In genomic region chr1:209803568-209803967, GRCh38 we compare ENCODE assay signal across 21 cellular contexts. TPM values are rescaled to one million over a fixed set of nuclear protein-coding genes. Genes with fewer than 3 reads are reported as not detected.
DNase-seq lines count a peak whose midpoint lies in the region; ATAC-seq, FAIRE-seq and TF ChIP-seq lines count a peak whose summit lies in the region.
"Had no signal": no experiment of that assay in that cellular context is flagged by ENCODE, and none has a peak within 500 bp of the region (broad histone marks: within the 10 kb centered on the region; RNA-seq: fewer than 3 reads in every experiment).

No MANE protein-coding gene starts in this region.

- H3K9me3 Mint-ChIP-seq in natural killer cell = no peaks in the 10 kb centered on the region
- H3K9me3 Mint-ChIP-seq: IgD-negative memory B cell had no signal

- no peaks in the 10 kb centered on the region for H3K36me3 Mint-ChIP-seq in natural killer cell
- H3K36me3 Mint-ChIP-seq: CD4-positive, alpha-beta memory T cell had no signal

- peaks cover 4 to 24% of the 10 kb centered on the region in 2 donors for H3K4me1 Mint-ChIP-seq in natural killer cell

- 44% methylated on average over 1 of the region's 1 CpG for WGBS in suprapubic skin

- no peaks in the 10 kb centered on the region for H3K9me3 ChIP-seq in duodenal mucosa (ENCODE audit: control insufficient read depth in 1 of 2, low read length in 2 of 2)
- H3K9me3 ChIP-seq in keratinocyte (ENCODE audit: control insufficient read depth, low read depth, low read length) = no peaks in the 10 kb centered on the region
- H3K9me3 ChIP-seq in suprapubic skin = no peaks in the 10 kb centered on the region
- H3K9me3 ChIP-seq: BE2C had no signal

- H3K27ac ChIP-seq in duodenal mucosa (ENCODE audit: low read depth, low read length) (no peak overlapping the region), keratinocyte (ENCODE audit: control insufficient read depth, insufficient read depth, low read length) (peak overlapping the region; percentile 99), suprapubic skin (no peak overlapping the region)
- H3K27ac ChIP-seq: 22Rv1 had no signal

- no peak for ATAC-seq in natural killer cell

- H4K20me1 ChIP-seq in keratinocyte (ENCODE audit: control insufficient read depth, extremely low read depth, insufficient read depth, low read length) = peaks cover 49% of the 10 kb centered on the region

- no peak for TF ChIP-seq POLR2A in suprapubic skin (IDR thresholded peaks at IDR 0.05)

- H3K9me1 ChIP-seq in keratinocyte (ENCODE audit: control insufficient read depth, extremely low read depth, insufficient read depth, low read length) = peaks cover 2% of the 10 kb centered on the region

- peaks cover 0 to 9% of the 10 kb centered on the region in 2 donors for H3K36me3 ChIP-seq in duodenal mucosa (ENCODE audit: control insufficient read depth in 1 of 2, insufficient read depth in 2 of 2, low read length in 2 of 2)
- H3K36me3 ChIP-seq in keratinocyte (ENCODE audit: control insufficient read depth in 2 of 2, extremely low read depth in 1 of 2, insufficient read depth in 2 of 2, low read length in 2 of 2) = peaks cover 34 to 44% of the 10 kb centered on the region in 2 experiments
- H3K36me3 ChIP-seq in suprapubic skin = no peaks in the 10 kb centered on the region
- H3K36me3 ChIP-seq: BE2C had no signal

- H3K27ac Mint-ChIP-seq in natural killer cell = no peak overlapping the region
- H3K27ac Mint-ChIP-seq: CD4-positive, alpha-beta memory T cell; IgD-negative memory B cell had no signal

- intact Hi-C loops in natural killer cell (cut with micrococcal nuclease) = no loop called here

- peaks cover 29 to 40% of the 10 kb centered on the region in 2 donors for H3K4me1 ChIP-seq in duodenal mucosa (ENCODE audit: control insufficient read depth in 1 of 2, insufficient read depth in 2 of 2, low read length in 2 of 2)
- peaks cover 65% of the 10 kb centered on the region for H3K4me1 ChIP-seq in keratinocyte (ENCODE audit: control insufficient read depth, extremely low read depth, insufficient read depth, low read length)
- H3K4me1 ChIP-seq in suprapubic skin = peaks cover 60% of the 10 kb centered on the region

- H3K4me3 Mint-ChIP-seq in natural killer cell = no peak overlapping the region

- TF ChIP-seq CTCF in keratinocyte (optimal IDR thresholded peaks at IDR 0.05 in 1 of 3, IDR thresholded peaks at IDR 0.05 in 1 of 3, conservative IDR thresholded peaks at IDR 0.05 in 1 of 3; ENCODE audit: extremely low read depth in 1 of 3, insufficient read depth in 2 of 3, low read length in 3 of 3) = no peak
- TF ChIP-seq CTCF in suprapubic skin (IDR thresholded peaks at IDR 0.05) = no peak
- no peak for TF ChIP-seq CTCF in natural killer cell (IDR thresholded peaks at IDR 0.05)

- no peak for TF ChIP-seq EP300 in suprapubic skin (IDR thresholded peaks at IDR 0.05)

- H2AFZ ChIP-seq in keratinocyte (ENCODE audit: control insufficient read depth, low read length) = no peak overlapping the region

- H3K9ac ChIP-seq in duodenal mucosa (ENCODE audit: low read depth in 1 of 2, low read length in 2 of 2) = peak overlapping the region in 1 of 2 donors; percentile 4
- peak overlapping the region; percentile 100 for H3K9ac ChIP-seq in keratinocyte (ENCODE audit: control insufficient read depth, extremely low read depth, insufficient read depth, low read length)

- H3K4me3 ChIP-seq in duodenal mucosa (ENCODE audit: low read depth in 1 of 2, low read length in 2 of 2) (peak overlapping the region; percentile 71 to 78), keratinocyte (ENCODE audit: control insufficient read depth in 2 of 3, extremely low read depth in 1 of 3, insufficient read depth in 2 of 3, low read depth in 1 of 3, low read length in 3 of 3) (peak overlapping the region; percentile 81 to 92 (median 90)), suprapubic skin (peak overlapping the region; percentile 64)

- H3K27me3 Mint-ChIP-seq in natural killer cell (ENCODE audit: low read depth in 2 of 2) = peaks cover 0 to 5% of the 10 kb centered on the region in 2 donors

- DNase-seq in DMS79 treated with DMSO at 0.1 percent for 48 hours (lab: John Stamatoyannopoulos, UW) = peak; percentile 21
- DNase-seq in DMS79 (lab: John Stamatoyannopoulos, UW) = no peak
- DNase-seq in keratinocyte (ENCODE audit: low read depth, low spot score) = no peak
- no peak for DNase-seq in suprapubic skin (ENCODE audit: low spot score in 2 of 2)
- DNase-seq in GDM1 (lab: John Stamatoyannopoulos, UW) = no peak
- no peak for DNase-seq in natural killer cell
- DNase-seq in NCI-H2196 (lab: John Stamatoyannopoulos, UW; ENCODE audit: unreplicated experiment) = no peak
- DNase-seq: BE2C; Calu3; CD4-positive, alpha-beta memory T cell; HCEC 1CT; MV-4-11; NCI-H1417 treated with DMSO at 0.1 percent for 48 hours; NCI-H1930; NCI-H510A; NCI-H774 had no signal

- dilution Hi-C loops in keratinocyte (cut with MboI; ENCODE audit: extremely low pct_ligation_motif_present, low sequenced_read_pairs) = no loop called here

- H3K27me3 ChIP-seq in duodenal mucosa (ENCODE audit: control insufficient read depth in 1 of 2, insufficient read depth in 2 of 2, low read length in 2 of 2) (no peaks in the 10 kb centered on the region), keratinocyte (ENCODE audit: control insufficient read depth, extremely low read depth, insufficient read depth, low read length) (no peaks in the 10 kb centered on the region), suprapubic skin (no peaks in the 10 kb centered on the region)
- H3K27me3 ChIP-seq: BE2C had no signal

- FAIRE-seq in keratinocyte (lab: Jason Lieb, UNC) = peak; percentile 57

- peaks cover 87% of the 10 kb centered on the region for H3K79me2 ChIP-seq in keratinocyte (ENCODE audit: control insufficient read depth, insufficient read depth, low read length)

- peak overlapping the region; percentile 67 for H3K4me2 ChIP-seq in keratinocyte (ENCODE audit: control insufficient read depth, extremely low read depth, insufficient read depth, low read depth, low read length)

RNA-seq across cellular contexts. Expression of gene IRF6, which starts 2.4 kb away (rescaled TPM):
- polyA plus RNA-seq in keratinocyte = 467 to 800 TPM (median 476 TPM) in 3 replicates
- 132 TPM for polyA plus RNA-seq in keratinocyte (2011; ENCODE audit: low read depth)
- polyA plus RNA-seq in keratinocyte (2011; cell fraction: cytosol; rRNA removed) = 474 and 569 TPM in 2 replicates
- polyA plus RNA-seq in keratinocyte (2011; cell fraction: nucleus; rRNA removed) = 961 and 1,086 TPM in 2 replicates
- polyA plus RNA-seq in keratinocyte (2012; ENCODE audit: low replicate concordance) = 254 and 343 TPM in 2 replicates
- polyA minus RNA-seq in keratinocyte = 820 to 2,146 TPM (median 1,294 TPM) in 3 replicates
- 651 TPM for polyA minus RNA-seq in keratinocyte (2011; cell fraction: cytosol; rRNA and poly(A)+ RNA removed)
- polyA minus RNA-seq in keratinocyte (2011; cell fraction: nucleus; rRNA and poly(A)+ RNA removed) = 976 and 1,920 TPM in 2 replicates
- total RNA-seq in suprapubic skin (100 to 1,000 TPM; 195 to 235 (median 227) TPM), natural killer cell (10 to 100 TPM in 1 of 3 donors, 1 to 10 TPM in 2; 2.5 to 11.2 (median 3.8) TPM)
- total RNA-seq: G401 had no signal

RNA-seq across cellular contexts. Expression of gene C1orf74, which starts 19.2 kb away (rescaled TPM):
- 48.0 to 65.6 TPM (median 58.1 TPM) in 3 replicates for polyA plus RNA-seq in keratinocyte
- polyA plus RNA-seq in keratinocyte (2011; ENCODE audit: low read depth) = 13.4 TPM
- 37.2 and 60.6 TPM in 2 replicates for polyA plus RNA-seq in keratinocyte (2011; cell fraction: cytosol; rRNA removed)
- 172 and 177 TPM in 2 replicates for polyA plus RNA-seq in keratinocyte (2011; cell fraction: nucleus; rRNA removed)
- 29.2 and 42.2 TPM in 2 replicates for polyA plus RNA-seq in keratinocyte (2012; ENCODE audit: low replicate concordance)
- polyA minus RNA-seq in keratinocyte = 43.4 to 157 TPM (median 123 TPM) in 3 replicates
- polyA minus RNA-seq in keratinocyte (2011; cell fraction: cytosol; rRNA and poly(A)+ RNA removed) = 35.1 TPM
- polyA minus RNA-seq in keratinocyte (2011; cell fraction: nucleus; rRNA and poly(A)+ RNA removed) = 215 and 523 TPM in 2 replicates
- total RNA-seq in suprapubic skin = 10 to 100 TPM; 10.1 to 18.1 (median 15.1) TPM
- under 1 TPM; 0.75 to 0.88 (median 0.80) TPM for total RNA-seq in natural killer cell

RNA-seq across cellular contexts. Expression of gene UTP25, which starts 24.2 kb away (rescaled TPM):
- polyA plus RNA-seq in keratinocyte = 12.3 to 13.3 TPM (median 12.4 TPM) in 3 replicates
- 6.7 TPM for polyA plus RNA-seq in keratinocyte (2011; ENCODE audit: low read depth)
- 5.8 and 11.1 TPM in 2 replicates for polyA plus RNA-seq in keratinocyte (2011; cell fraction: cytosol; rRNA removed)
- polyA plus RNA-seq in keratinocyte (2011; cell fraction: nucleus; rRNA removed) = 22.9 and 25.9 TPM in 2 replicates
- polyA plus RNA-seq in keratinocyte (2012; ENCODE audit: low replicate concordance) = 6.9 and 8.0 TPM in 2 replicates
- 7.6 to 21.0 TPM (median 15.9 TPM) in 3 replicates for polyA minus RNA-seq in keratinocyte
- 3.8 TPM for polyA minus RNA-seq in keratinocyte (2011; cell fraction: cytosol; rRNA and poly(A)+ RNA removed)
- polyA minus RNA-seq in keratinocyte (2011; cell fraction: nucleus; rRNA and poly(A)+ RNA removed) = 21.0 and 35.8 TPM in 2 replicates
- total RNA-seq in suprapubic skin (10 to 100 TPM in 3 of 4 donors, 1 to 10 TPM in 1; 9.6 to 17.9 (median 11.6) TPM), natural killer cell (1 to 10 TPM; 6.0 to 8.9 (median 8.3) TPM)

RNA-seq across cellular contexts. Expression of gene TRAF3IP3, which starts 47.7 kb away (rescaled TPM):
- 0.08 to 0.16 TPM in 2 of 3 replicates, not detected in the other for polyA plus RNA-seq in keratinocyte
- not detected for polyA plus RNA-seq in keratinocyte (2011; ENCODE audit: low read depth)
- not detected in 2 replicates for polyA plus RNA-seq in keratinocyte (2011; cell fraction: cytosol; rRNA removed)
- 0.05 and 0.10 TPM in 2 replicates for polyA plus RNA-seq in keratinocyte (2011; cell fraction: nucleus; rRNA removed)
- 3.2 and 4.7 TPM in 2 replicates for polyA plus RNA-seq in keratinocyte (2012; ENCODE audit: low replicate concordance)
- 0.19 TPM in 1 of 3 replicates, not detected in the others for polyA minus RNA-seq in keratinocyte
- polyA minus RNA-seq in keratinocyte (2011; cell fraction: cytosol; rRNA and poly(A)+ RNA removed) = not detected
- 2.0 and 2.9 TPM in 2 replicates for polyA minus RNA-seq in keratinocyte (2011; cell fraction: nucleus; rRNA and poly(A)+ RNA removed)
- total RNA-seq in suprapubic skin (1 to 10 TPM in 3 of 4 donors, not detected in 1; 1.6 to 3.1 (median 2.0) TPM), natural killer cell (100 to 1,000 TPM; 273 to 354 (median 287) TPM)
- total RNA-seq: Calu3, HT1080 had no signal

Comparison
In these comparisons a context has a peak if more than half of its experiments do, and no peak if none do; other contexts are left out.
1. RNA of gene IRF6, which starts 2.4 kb away (total RNA-seq): 195 to 235 TPM in suprapubic skin; 2.5 to 11.2 TPM in natural killer cell; every median in the first group is over 10 times any median in the second.
2. RNA of gene C1orf74, which starts 19.2 kb away (total RNA-seq): 10.1 to 18.1 TPM in suprapubic skin; 0.75 to 0.88 TPM in natural killer cell; every median in the first group is over 4 times any median in the second.
3. Peak in every context shown above with its lines, with median percentiles within 50 percentile points of each other: H3K4me3 ChIP-seq.